Comparison of ENCODE assay signal across 16 cellular contexts in genomic region chr5:178304761-178305645, GRCh38.
DNase-seq lines count a peak whose midpoint lies in the region; ATAC-seq and TF ChIP-seq lines count a peak whose summit lies in the region.
"Had no signal": no experiment of that assay in that cellular context is flagged by ENCODE, and none has a peak within 500 bp of the region (broad histone marks: within the 10 kb centered on the region; RNA-seq: fewer than 3 reads in every experiment).

No MANE protein-coding gene starts in this region.

- ATAC-seq in activated T-cell treated with anti-CD3 and anti-CD28 coated beads, Interleukin-2, amount 50 U/mL, for 4 hours, result no peak
- ATAC-seq: stimulated activated memory B cell treated with anti-CD40 and anti-IgM and Interleukin-4, amounts not matched to agents 10 μg/mL and 1 μg/mL and 100 μg/mL, for 72 hours had no signal

- H3K4me3 ChIP-seq in AG10803 (ENCODE audit: low read length), result no peak overlapping the region
- H3K4me3 ChIP-seq in endodermal cell (ENCODE audit: low read length), result no peak overlapping the region
- H3K4me3 ChIP-seq: thoracic aorta had no signal

- H3K36me3 Mint-ChIP-seq in endodermal cell (ENCODE audit: low read depth), result peaks cover 28% of the 10 kb centered on the region
- H3K36me3 Mint-ChIP-seq in activated T-cell treated with anti-CD3 and anti-CD28 coated beads, Interleukin-2, amount 50 U/mL, for 4 hours (ENCODE audit: insufficient read depth), result no peaks in the 10 kb centered on the region
- H3K36me3 Mint-ChIP-seq: activated naive CD4-positive, alpha-beta T cell treated with anti-CD3 and anti-CD28 coated beads, Interleukin-2, amount 50 U/mL, for 24 hours; stimulated activated memory B cell treated with anti-CD40 and anti-IgM and Interleukin-4, amounts not matched to agents 10 μg/mL and 1 μg/mL and 100 μg/mL, for 72 hours had no signal

- H3K27me3 Mint-ChIP-seq in endodermal cell (ENCODE audit: insufficient read depth), result peaks cover 1% of the 10 kb centered on the region
- H3K27me3 Mint-ChIP-seq in activated T-cell treated with anti-CD3 and anti-CD28 coated beads, Interleukin-2, amount 50 U/mL, for 4 hours (ENCODE audit: low read depth), result peaks cover 9% of the 10 kb centered on the region

- H3K9me3 ChIP-seq in endodermal cell (ENCODE audit: control insufficient read depth, low read length), result peaks cover 6% of the 10 kb centered on the region
- H3K9me3 ChIP-seq: thoracic aorta had no signal

- WGBS in endodermal cell (ENCODE audit: insufficient coverage in 1 of 2, insufficient read length in 1 of 2), 2 experiments, result 93 to 98% methylated on average over 14 to 17 of the region's 17 CpGs

- H3K9me3 Mint-ChIP-seq in endodermal cell, result no peaks in the 10 kb centered on the region
- H3K9me3 Mint-ChIP-seq in activated T-cell treated with anti-CD3 and anti-CD28 coated beads, Interleukin-2, amount 50 U/mL, for 4 hours, result peaks cover 9% of the 10 kb centered on the region
- H3K9me3 Mint-ChIP-seq: activated CD4-positive, alpha-beta memory T cell treated with anti-CD3 and anti-CD28 coated beads, Interleukin-2, amount 10 ng/mL, durations not matched to agents 7 days and 5 days; activated naive CD4-positive, alpha-beta T cell treated with anti-CD3 and anti-CD28 coated beads, Interleukin-2, amount 50 U/mL, for 24 hours; T-helper 1 cell treated with Interleukin-12 subunit alpha and Interleukin-12 subunit beta and Interleukin-4 antibody, amounts not matched to agents 30 μg/mL and 1 μg/mL, for 36 hours had no signal

- peak; percentile 15 for DNase-seq in AG10803 (ENCODE audit: low read depth)
- DNase-seq in GM04503 (ENCODE audit: low read depth), result peak; percentile 54
- DNase-seq in endodermal cell, result peak; percentile 20
- peak; percentile 76 for DNase-seq in posterior vena cava (ENCODE audit: low spot score)
- DNase-seq in NCI-H2107 (lab: John Stamatoyannopoulos, UW), result no peak
- no peak for DNase-seq in activated T-cell treated with anti-CD3 and anti-CD28 coated beads, Interleukin-2, amount 50 U/mL, for 4 hours
- DNase-seq in NCI-H187 (lab: John Stamatoyannopoulos, UW), result no peak
- DNase-seq: activated CD4-positive, alpha-beta memory T cell treated with anti-CD3 and anti-CD28 coated beads, Interleukin-2, amount 10 ng/mL, durations not matched to agents 7 days and 5 days; hippocampal formation; Kasumi-1; mesendoderm; WERI-Rb-1 had no signal

- no peak overlapping the region for H3K9ac ChIP-seq in endodermal cell (ENCODE audit: extremely low read depth, low read length, poor library complexity, severe bottlenecking)

- no peaks in the 10 kb centered on the region for H3K27me3 ChIP-seq in endodermal cell (ENCODE audit: control insufficient read depth, insufficient read depth, low read length, poor library complexity, severe bottlenecking)

- H3K4me1 Mint-ChIP-seq in endodermal cell, result no peaks in the 10 kb centered on the region
- no peaks in the 10 kb centered on the region for H3K4me1 Mint-ChIP-seq in activated T-cell treated with anti-CD3 and anti-CD28 coated beads, Interleukin-2, amount 50 U/mL, for 4 hours (ENCODE audit: low read depth)
- H3K4me1 Mint-ChIP-seq: activated CD4-positive, alpha-beta memory T cell treated with anti-CD3 and anti-CD28 coated beads, Interleukin-2, amount 10 ng/mL, durations not matched to agents 7 days and 5 days; activated naive CD4-positive, alpha-beta T cell treated with anti-CD3 and anti-CD28 coated beads, Interleukin-2, amount 50 U/mL, for 24 hours had no signal

- TF ChIP-seq CTCF in AG10803 (conservative IDR thresholded peaks at IDR 0.05; ENCODE audit: low read length), result no peak
- no peak for TF ChIP-seq CTCF in endodermal cell (conservative IDR thresholded peaks at IDR 0.05)

- no peak overlapping the region for H3K4me3 Mint-ChIP-seq in endodermal cell
- no peak overlapping the region for H3K4me3 Mint-ChIP-seq in activated T-cell treated with anti-CD3 and anti-CD28 coated beads, Interleukin-2, amount 50 U/mL, for 4 hours
- H3K4me3 Mint-ChIP-seq: activated CD4-positive, alpha-beta memory T cell treated with anti-CD3 and anti-CD28 coated beads, Interleukin-2, amount 10 ng/mL, durations not matched to agents 7 days and 5 days; activated naive CD4-positive, alpha-beta T cell treated with anti-CD3 and anti-CD28 coated beads, Interleukin-2, amount 50 U/mL, for 24 hours; stimulated activated memory B cell treated with anti-CD40 and anti-IgM and Interleukin-4, amounts not matched to agents 10 μg/mL and 1 μg/mL and 100 μg/mL, for 72 hours; T-helper 1 cell treated with Interleukin-12 subunit alpha and Interleukin-12 subunit beta and Interleukin-4 antibody, amounts not matched to agents 30 μg/mL and 1 μg/mL, for 36 hours had no signal

- intact Hi-C loops in posterior vena cava (cut with DNase I), result no loop called here

- no peak overlapping the region for H3K27ac ChIP-seq in endodermal cell (ENCODE audit: low read depth, low read length)
- H3K27ac ChIP-seq: thoracic aorta, WERI-Rb-1 had no signal

- H3K27ac Mint-ChIP-seq in endodermal cell, result peak overlapping the region; percentile 50
- H3K27ac Mint-ChIP-seq: activated CD4-positive, alpha-beta memory T cell treated with anti-CD3 and anti-CD28 coated beads, Interleukin-2, amount 10 ng/mL, durations not matched to agents 7 days and 5 days; activated naive CD4-positive, alpha-beta T cell treated with anti-CD3 and anti-CD28 coated beads, Interleukin-2, amount 50 U/mL, for 24 hours; T-helper 1 cell treated with Interleukin-12 subunit alpha and Interleukin-12 subunit beta and Interleukin-4 antibody, amounts not matched to agents 30 μg/mL and 1 μg/mL, for 36 hours had no signal

- peaks cover 5% of the 10 kb centered on the region for H3K36me3 ChIP-seq in endodermal cell (ENCODE audit: control insufficient read depth, insufficient read depth, low read length)
- H3K36me3 ChIP-seq: thoracic aorta, WERI-Rb-1 had no signal

- no peaks in the 10 kb centered on the region for H3K4me1 ChIP-seq in endodermal cell (ENCODE audit: control insufficient read depth, insufficient read depth, low read length)

Comparison
In these comparisons a context has a peak if more than half of its experiments do, and no peak if none do; other contexts are left out.
1. DNase-seq: peak in AG10803 (single experiment), GM04503 (single experiment), endodermal cell (single experiment) and posterior vena cava (single experiment); none in NCI-H2107 (single experiment), activated T-cell treated with anti-CD3 and anti-CD28 coated beads, Interleukin-2, amount 50 U/mL, for 4 hours (single experiment) and NCI-H187 (0 of 2).